ENCODE assay signal across 8 cellular contexts in the genomic region with DNA sequence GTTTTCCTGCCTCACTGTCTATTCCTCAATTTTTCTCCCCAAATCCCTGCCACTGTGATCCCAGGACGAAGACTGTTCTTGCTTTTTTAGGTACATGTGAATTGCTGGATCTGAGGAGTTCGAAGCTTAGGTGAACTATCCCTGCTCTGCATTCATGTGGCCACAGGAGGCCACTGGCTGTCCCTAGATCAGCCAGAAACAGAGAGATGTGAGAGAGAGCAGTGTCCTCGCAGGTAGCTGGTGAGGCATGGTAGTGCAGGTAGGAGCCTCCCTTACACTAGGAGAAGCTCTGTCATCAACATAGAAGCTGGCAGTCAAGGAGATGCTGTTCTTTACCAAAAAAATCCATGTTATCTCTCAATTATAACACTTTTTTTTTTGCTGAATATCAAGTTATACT.
DNase-seq lines count a peak whose midpoint lies in the region; ATAC-seq, FAIRE-seq and TF ChIP-seq lines count a peak whose summit lies in the region.

No MANE protein-coding gene starts in this region.

- FAIRE-seq in urothelium cell line (lab: Jason Lieb, UNC) = no peak

- ATAC-seq in GM19455 (IDR thresholded peaks at IDR 0.05; ENCODE audit: unreplicated experiment) (no peak), HG02623 (IDR thresholded peaks at IDR 0.05; ENCODE audit: unreplicated experiment) (no peak)

- TF ChIP-seq CTCF in choroid plexus epithelial cell (conservative IDR thresholded peaks at IDR 0.05; ENCODE audit: low read depth, low read length) = peak; percentile 31

- peak; percentile 16 for DNase-seq in stimulated activated CD4-positive, alpha-beta T cell treated with anti-CD3 and anti-CD28 coated beads, Interleukin-1b, Interleukin-23, amount 100 ng/mL, for 48 hours
- DNase-seq in stimulated activated CD4-positive, alpha-beta T cell treated with anti-CD3 and anti-CD28 coated beads, Interleukin-15, amount 100 ng/mL, for 24 hours = no peak
- DNase-seq in NCI-H526 (lab: John Stamatoyannopoulos, UW) (peak; percentile 6 to 50), choroid plexus epithelial cell (ENCODE audit: low read depth) (no peak), urothelium cell line (ENCODE audit: low spot score) (peak; percentile 11), hepatic stellate cell (ENCODE audit: low spot score) (no peak)

- H3K4me3 ChIP-seq in choroid plexus epithelial cell (ENCODE audit: low read depth, low read length) = no peak overlapping the region

Comparison
In these comparisons a context has a peak if more than half of its experiments do, and no peak if none do; other contexts are left out.
1. DNase-seq: peak in stimulated activated CD4-positive, alpha-beta T cell treated with anti-CD3 and anti-CD28 coated beads, Interleukin-1b, Interleukin-23, amount 100 ng/mL, for 48 hours (single experiment), NCI-H526 (2 of 2) and urothelium cell line (single experiment); none in stimulated activated CD4-positive, alpha-beta T cell treated with anti-CD3 and anti-CD28 coated beads, Interleukin-15, amount 100 ng/mL, for 24 hours (single experiment), choroid plexus epithelial cell (single experiment) and hepatic stellate cell (single experiment).